ENCODE assay signal across 20 cellular contexts in genomic region chr7:67022501-67022900, GRCh38. TPM values are rescaled to one million over a fixed set of nuclear protein-coding genes. Genes with fewer than 3 reads are reported as not detected.
DNase-seq lines count a peak whose midpoint lies in the region; ATAC-seq and TF ChIP-seq lines count a peak whose summit lies in the region.
"Had no signal": no experiment of that assay in that cellular context is flagged by ENCODE, and none has a peak within 500 bp of the region (broad histone marks: within the 10 kb centered on the region; RNA-seq: fewer than 3 reads in every experiment).

No MANE protein-coding gene starts in this region.

- H3K27me3 Mint-ChIP-seq in CD4-positive, CD25-positive, alpha-beta regulatory T cell, result no peaks in the 10 kb centered on the region
- peaks cover 4% of the 10 kb centered on the region for H3K27me3 Mint-ChIP-seq in endothelial cell (ENCODE audit: unreplicated experiment)
- no peaks in the 10 kb centered on the region for H3K27me3 Mint-ChIP-seq in progenitor cell of endocrine pancreas
- H3K27me3 Mint-ChIP-seq: dendritic cell treated with granulocyte-macrophage colony-stimulating factor and Interleukin-4, amounts not matched to agents 40 ng/mL and 50 ng/mL, for 4 days; stimulated activated memory B cell treated with anti-CD40 and anti-IgM and Interleukin-4, amounts not matched to agents 10 μg/mL and 1 μg/mL and 100 μg/mL, for 72 hours had no signal

- H3K4me3 Mint-ChIP-seq in CD4-positive, CD25-positive, alpha-beta regulatory T cell, result no peak overlapping the region
- H3K4me3 Mint-ChIP-seq in endothelial cell (ENCODE audit: unreplicated experiment) (peak overlapping the region; percentile 13), progenitor cell of endocrine pancreas (ENCODE audit: low read depth) (no peak overlapping the region)
- H3K4me3 Mint-ChIP-seq: CD8-positive, alpha-beta T cell; dendritic cell treated with granulocyte-macrophage colony-stimulating factor and Interleukin-4, amounts not matched to agents 40 ng/mL and 50 ng/mL, for 4 days; stimulated activated memory B cell treated with anti-CD40 and anti-IgM and Interleukin-4, amounts not matched to agents 10 μg/mL and 1 μg/mL and 100 μg/mL, for 72 hours had no signal

- H3K4me1 Mint-ChIP-seq in CD4-positive, CD25-positive, alpha-beta regulatory T cell, result peaks cover 0 to 6% (median 5%) of the 10 kb centered on the region in 4 donors
- H3K4me1 Mint-ChIP-seq in endothelial cell (ENCODE audit: unreplicated experiment) (no peaks in the 10 kb centered on the region), progenitor cell of endocrine pancreas (ENCODE audit: low read depth) (peaks cover 3% of the 10 kb centered on the region)
- H3K4me1 Mint-ChIP-seq: stimulated activated memory B cell treated with anti-CD40 and anti-IgM and Interleukin-4, amounts not matched to agents 10 μg/mL and 1 μg/mL and 100 μg/mL, for 72 hours had no signal

- H3K4me3 ChIP-seq in CD4-positive, CD25-positive, alpha-beta regulatory T cell (ENCODE audit: low read depth, low read length), result no peak overlapping the region
- H3K4me3 ChIP-seq: adrenal gland, mucosa of descending colon, sigmoid colon, thyroid gland had no signal

- no peaks in the 10 kb centered on the region for H3K9me3 Mint-ChIP-seq in CD4-positive, CD25-positive, alpha-beta regulatory T cell
- H3K9me3 Mint-ChIP-seq in endothelial cell (ENCODE audit: unreplicated experiment) (no peaks in the 10 kb centered on the region), progenitor cell of endocrine pancreas (ENCODE audit: low read depth) (no peaks in the 10 kb centered on the region)
- H3K9me3 Mint-ChIP-seq: activated T-helper 2 cell treated with anti-CD3 and anti-CD28 coated beads, Interferon-gamma antibody, Interleukin-2, Interleukin-4, amounts not matched to agents 10 μg/mL and 5 μg/mL and 100 μg/mL, durations not matched to agents 14 hours and 24 hours and 36 hours; CD8-positive, alpha-beta T cell; dendritic cell treated with granulocyte-macrophage colony-stimulating factor and Interleukin-4, amounts not matched to agents 40 ng/mL and 50 ng/mL, for 4 days; stimulated activated memory B cell treated with anti-CD40 and anti-IgM and Interleukin-4, amounts not matched to agents 10 μg/mL and 1 μg/mL and 100 μg/mL, for 72 hours had no signal

- DNase-seq in CD4-positive, CD25-positive, alpha-beta regulatory T cell, result no peak
- DNase-seq in endothelial cell (ENCODE audit: low spot score) (no peak), left cardiac atrium (no peak), progenitor cell of endocrine pancreas (ENCODE audit: low spot score, unreplicated experiment) (no peak), NCI-H510A treated with DMSO at 0.1 percent for 48 hours (lab: John Stamatoyannopoulos, UW) (no peak), NCI-H1694 treated with DMSO at 0.1 percent for 48 hours (lab: John Stamatoyannopoulos, UW) (no peak)
- DNase-seq: CD8-positive, alpha-beta T cell; GF-D8; mucosa of descending colon; NCI-H1105 treated with DMSO at 0.1 percent for 48 hours; NCI-H524 treated with DMSO at 0.1 percent for 48 hours; RPMI8226 had no signal

- no peak overlapping the region for H3K27ac ChIP-seq in CD4-positive, CD25-positive, alpha-beta regulatory T cell (ENCODE audit: insufficient read depth, low read length, poor library complexity, severe bottlenecking)
- H3K27ac ChIP-seq: adrenal gland, thyroid gland had no signal

- no peaks in the 10 kb centered on the region for H3K4me1 ChIP-seq in CD4-positive, CD25-positive, alpha-beta regulatory T cell (ENCODE audit: control insufficient read depth, insufficient read depth, low read length, poor library complexity, severe bottlenecking)
- H3K4me1 ChIP-seq: adrenal gland, sigmoid colon, thyroid gland had no signal

- no peaks in the 10 kb centered on the region for H3K9me3 ChIP-seq in CD4-positive, CD25-positive, alpha-beta regulatory T cell (ENCODE audit: control insufficient read depth in 2 of 2, low read length in 2 of 2)
- H3K9me3 ChIP-seq: adrenal gland, mucosa of descending colon, sigmoid colon, thyroid gland had no signal

- H3K27me3 ChIP-seq in CD4-positive, CD25-positive, alpha-beta regulatory T cell (ENCODE audit: control insufficient read depth, insufficient read depth, low read length), result no peaks in the 10 kb centered on the region
- H3K27me3 ChIP-seq: adrenal gland, sigmoid colon, thyroid gland had no signal

- H3K36me3 ChIP-seq in CD4-positive, CD25-positive, alpha-beta regulatory T cell (ENCODE audit: control insufficient read depth, insufficient read depth, low read length), result peaks cover 42% of the 10 kb centered on the region

- H3K27ac Mint-ChIP-seq in CD4-positive, CD25-positive, alpha-beta regulatory T cell, result peak overlapping the region in 2 of 3 donors; percentile 21 to 25
- H3K27ac Mint-ChIP-seq in endothelial cell (ENCODE audit: unreplicated experiment) (no peak overlapping the region), progenitor cell of endocrine pancreas (peak overlapping the region; percentile 66)
- H3K27ac Mint-ChIP-seq: activated T-helper 2 cell treated with anti-CD3 and anti-CD28 coated beads, Interferon-gamma antibody, Interleukin-2, Interleukin-4, amounts not matched to agents 10 μg/mL and 5 μg/mL and 100 μg/mL, durations not matched to agents 14 hours and 24 hours and 36 hours; CD8-positive, alpha-beta T cell; dendritic cell treated with granulocyte-macrophage colony-stimulating factor and Interleukin-4, amounts not matched to agents 40 ng/mL and 50 ng/mL, for 4 days; stimulated activated memory B cell treated with anti-CD40 and anti-IgM and Interleukin-4, amounts not matched to agents 10 μg/mL and 1 μg/mL and 100 μg/mL, for 72 hours had no signal

- TF ChIP-seq CTCF in endothelial cell (IDR thresholded peaks at IDR 0.05; ENCODE audit: unreplicated experiment) (no peak), progenitor cell of endocrine pancreas (IDR thresholded peaks at IDR 0.05; ENCODE audit: unreplicated experiment) (no peak)

- no peak for ATAC-seq in CD4-positive, CD25-positive, alpha-beta regulatory T cell (ENCODE audit: low read depth in 2 of 2)
- peak; percentile 58 to 72 for ATAC-seq in left cardiac atrium
- no peak for ATAC-seq in GM18870 (IDR thresholded peaks at IDR 0.05; ENCODE audit: unreplicated experiment)
- no peak for ATAC-seq in SK-N-SH treated with all-trans-retinoic acid at 6 μM for 48 hours
- ATAC-seq: CD8-positive, alpha-beta T cell; mucosa of descending colon; stimulated activated memory B cell treated with anti-CD40 and anti-IgM and Interleukin-4, amounts not matched to agents 10 μg/mL and 1 μg/mL and 100 μg/mL, for 72 hours had no signal

- intact Hi-C loops in left cardiac atrium (cut with DNase I), result no loop called here

- peaks cover 47% of the 10 kb centered on the region for H3K36me3 Mint-ChIP-seq in CD4-positive, CD25-positive, alpha-beta regulatory T cell
- H3K36me3 Mint-ChIP-seq in endothelial cell (ENCODE audit: low read depth, unreplicated experiment) (peaks cover 35% of the 10 kb centered on the region), progenitor cell of endocrine pancreas (ENCODE audit: insufficient read depth) (peaks cover 33% of the 10 kb centered on the region)

TF ChIP-seq in SK-N-SH treated with all-trans-retinoic acid at 6 μM for 48 hours, 23 proteins besides CTCF, POLR2A, EP300 and RAD21 (continues in another document):
- TF ChIP-seq, protein P1, sequence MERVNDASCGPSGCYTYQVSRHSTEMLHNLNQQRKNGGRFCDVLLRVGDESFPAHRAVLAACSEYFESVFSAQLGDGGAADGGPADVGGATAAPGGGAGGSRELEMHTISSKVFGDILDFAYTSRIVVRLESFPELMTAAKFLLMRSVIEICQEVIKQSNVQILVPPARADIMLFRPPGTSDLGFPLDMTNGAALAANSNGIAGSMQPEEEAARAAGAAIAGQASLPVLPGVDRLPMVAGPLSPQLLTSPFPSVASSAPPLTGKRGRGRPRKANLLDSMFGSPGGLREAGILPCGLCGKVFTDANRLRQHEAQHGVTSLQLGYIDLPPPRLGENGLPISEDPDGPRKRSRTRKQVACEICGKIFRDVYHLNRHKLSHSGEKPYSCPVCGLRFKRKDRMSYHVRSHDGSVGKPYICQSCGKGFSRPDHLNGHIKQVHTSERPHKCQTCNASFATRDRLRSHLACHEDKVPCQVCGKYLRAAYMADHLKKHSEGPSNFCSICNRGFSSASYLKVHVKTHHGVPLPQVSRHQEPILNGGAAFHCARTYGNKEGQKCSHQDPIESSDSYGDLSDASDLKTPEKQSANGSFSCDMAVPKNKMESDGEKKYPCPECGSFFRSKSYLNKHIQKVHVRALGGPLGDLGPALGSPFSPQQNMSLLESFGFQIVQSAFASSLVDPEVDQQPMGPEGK (CRISPR knock-in tag; IDR thresholded peaks at IDR 0.05; ENCODE audit: borderline replicate concordance), result no peak
- no peak for TF ChIP-seq ARNTL (CRISPR knock-in tag; IDR thresholded peaks at IDR 0.05; ENCODE audit: borderline replicate concordance, low read depth)

RNA-seq across cellular contexts. Expression of gene TYW1, which starts 25.9 kb away (rescaled TPM):
- total RNA-seq in CD4-positive, CD25-positive, alpha-beta regulatory T cell, result 25.7 TPM
- polyA plus RNA-seq in CD4-positive, CD25-positive, alpha-beta regulatory T cell, result 10 to 100 TPM; 17.8 to 26.0 (median 19.4) TPM
- 12.8 TPM for total RNA-seq in endothelial cell (ENCODE audit: unreplicated experiment)
- total RNA-seq in left cardiac atrium, result 10 to 100 TPM; 10.8 to 13.3 TPM
- total RNA-seq in progenitor cell of endocrine pancreas, result 19.6 and 24.9 TPM in 2 replicates

RNA-seq across cellular contexts. Expression of gene SBDS, which starts 27.1 kb away (rescaled TPM):
- total RNA-seq in CD4-positive, CD25-positive, alpha-beta regulatory T cell, result 285 TPM
- 10 to 100 TPM; 74.7 to 78.5 (median 76.5) TPM for polyA plus RNA-seq in CD4-positive, CD25-positive, alpha-beta regulatory T cell
- total RNA-seq in endothelial cell (ENCODE audit: unreplicated experiment), result 53.5 TPM
- total RNA-seq in left cardiac atrium, result 100 to 1,000 TPM; 147 to 216 TPM
- total RNA-seq in progenitor cell of endocrine pancreas, result 31.8 and 32.0 TPM in 2 replicates

Comparison
In these comparisons a context has a peak if more than half of its experiments do, and no peak if none do; other contexts are left out.
1. ATAC-seq: peak in left cardiac atrium (2 of 2); none in CD4-positive, CD25-positive, alpha-beta regulatory T cell (0 of 2), GM18870 (single experiment) and SK-N-SH treated with all-trans-retinoic acid at 6 μM for 48 hours (single experiment).